8 cellular contexts compared by ENCODE assay signal in genomic region chr5:122192883-122193496, GRCh38.
A peak's percentile ranks its signal among the peaks of the same experiment; 100 is the strongest.
DNase-seq lines count a peak whose midpoint lies in the region; FAIRE-seq and TF ChIP-seq lines count a peak whose summit lies in the region.

No MANE protein-coding gene starts in this region.

- no peak overlapping the region for H3K27ac ChIP-seq in 22Rv1

- no peak overlapping the region for H3K4me3 ChIP-seq in GM12865 (ENCODE audit: low read depth, low read length)

- CTCF ChIA-PET in HEK293T (lab: Yijun Ruan, JAX): interaction anchor here (1.1 kb wide), 1 partner anchor 22 kb away, joined by 4 read pairs; no protein-coding TSS in a partner anchor

- DNase-seq in GM12865 (ENCODE audit: low read depth) (peak; percentile 68), HEK293T (ENCODE audit: extremely low spot score) (peak; percentile 61), LoVo (ENCODE audit: low spot score) (peak; percentile 58), RKO (ENCODE audit: low spot score) (peak; percentile 83), middle frontal gyrus (ENCODE audit: extremely low spot score, low spot score) (peak; percentile 47), T1000 (lab: John Stamatoyannopoulos, UW) (no peak)

- TF ChIP-seq CTCF in 22Rv1 (IDR thresholded peaks at IDR 0.05) (peak; percentile 82), GM12865 (IDR thresholded peaks at IDR 0.05; ENCODE audit: insufficient read depth, low read depth, low read length, missing control alignments) (peak; percentile 48)

- peak; percentile 98 for FAIRE-seq in endometrium (lab: Jason Lieb, UNC)

- POLR2A ChIA-PET in HEK293T (lab: Yijun Ruan, JAX): no interaction called here

TF ChIP-seq in HEK293T, 16 proteins besides CTCF, POLR2A, EP300 and RAD21:
- TF ChIP-seq CTBP1 (IDR thresholded peaks at IDR 0.05; ENCODE audit: borderline replicate concordance): no peak
- TF ChIP-seq L3MBTL2 (conservative IDR thresholded peaks at IDR 0.05): no peak
